ENCODE assay signal across 35 cellular contexts in the genomic region with DNA sequence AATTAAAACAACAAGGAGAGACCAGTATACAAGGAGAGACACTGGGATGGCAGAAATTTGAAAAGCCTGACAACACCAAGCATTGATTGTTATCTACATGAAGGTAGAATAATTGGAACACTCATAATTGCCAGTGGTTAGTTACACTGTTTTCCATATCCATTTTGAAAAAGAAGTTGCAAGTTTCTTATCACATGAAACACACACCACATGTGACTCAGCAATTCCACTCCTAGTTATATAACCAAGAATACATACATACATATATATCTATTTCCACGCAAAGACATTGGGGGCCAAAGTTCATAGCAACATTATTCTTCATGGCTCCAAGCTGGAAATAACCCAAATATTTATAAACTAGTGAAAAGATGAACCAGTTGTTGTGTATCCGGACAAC. TPM values are rescaled to one million over a fixed set of nuclear protein-coding genes. Genes with fewer than 3 reads are reported as not detected.
"Had no signal": no experiment of that assay in that cellular context is flagged by ENCODE, and none has a peak within 500 bp of the region (broad histone marks: within the 10 kb centered on the region; RNA-seq: fewer than 3 reads in every experiment).

No MANE protein-coding gene starts in this region.

- H2AFZ ChIP-seq: PC-9 had no signal

- H3K27me3 ChIP-seq: body of pancreas, breast epithelium had no signal

- FAIRE-seq: astrocyte, RCC 7860 had no signal

- H3K27ac ChIP-seq: adrenal gland, body of pancreas, breast epithelium, coronary artery, KMS-11, PC-9, RWPE1, VCaP had no signal

- H3K4me1 ChIP-seq: adrenal gland, body of pancreas, breast epithelium had no signal

- DNase-seq: activated B cell treated with CpG ODN at 0.5 μM for 24 hours; activated CD4-positive, alpha-beta T cell treated with anti-CD3 and anti-CD28 coated beads for 48 hours; activated CD4-positive, alpha-beta T cell treated with anti-CD3 and anti-CD28 coated beads, Interleukin-2, amount 50 U/mL, for 4 hours; activated CD4-positive, CD25-positive, alpha-beta regulatory T cell treated with anti-CD3 and anti-CD28 coated beads, Interleukin-2, amount 50 U/mL, for 72 hours; activated CD8-positive, alpha-beta T cell treated with anti-CD3 and anti-CD28 coated beads for 36 hours; activated gamma-delta T cell treated with Interleukin-2 at 50 U/mL for 16 hours; activated naive CD4-positive, alpha-beta T cell treated with anti-CD3 and anti-CD28 coated beads for 36 hours; activated T-cell treated with anti-CD3 and anti-CD28 coated beads, Interleukin-2, amount 50 U/mL, for 4 hours; adrenal gland; body of pancreas; MM.1S; NCI-H1092; NCI-H1436 treated with DMSO at 0.1 percent for 48 hours; NCI-H1694 treated with DMSO at 0.1 percent for 48 hours; NCI-H2029; NCI-H345; NCI-H524 treated with DMSO at 0.1 percent for 48 hours; NK-92 treated with Interleukin-12 subunit alpha and Interleukin-12 subunit beta, amount 100 ng/mL, for 24 hours; PC-9; SIG-M5; T-helper 1 cell; T-helper 2 cell; T-helper 9 cell had no signal

- H3K4me2 ChIP-seq: KMS-11, PC-9 had no signal

- H3K9me3 ChIP-seq: adrenal gland, body of pancreas, breast epithelium had no signal

- ATAC-seq: activated CD8-positive, alpha-beta T cell treated with anti-CD3 and anti-CD28 coated beads for 36 hours; activated naive CD4-positive, alpha-beta T cell treated with anti-CD3 and anti-CD28 coated beads, Interleukin-2, amount 50 U/mL, for 72 hours; activated T-cell treated with anti-CD3 and anti-CD28 coated beads, Interleukin-2, amount 50 U/mL, for 4 hours; body of pancreas; Right ventricle myocardium inferior; SK-N-SH treated with all-trans-retinoic acid at 6 μM for 48 hours had no signal

- H3K9ac ChIP-seq: KMS-11 had no signal

- H3K4me3 ChIP-seq: adrenal gland, body of pancreas, breast epithelium, coronary artery, PC-9 had no signal

- H3K36me3 ChIP-seq: adrenal gland, breast epithelium had no signal

RNA-seq across cellular contexts. Expression of a gene that starts 15.2 kb away (rescaled TPM):
- total RNA-seq: body of pancreas, cardiac septum, LHCN-M2 had no signal
